Comparison of ENCODE assay signal across 26 cellular contexts in the genomic region with DNA sequence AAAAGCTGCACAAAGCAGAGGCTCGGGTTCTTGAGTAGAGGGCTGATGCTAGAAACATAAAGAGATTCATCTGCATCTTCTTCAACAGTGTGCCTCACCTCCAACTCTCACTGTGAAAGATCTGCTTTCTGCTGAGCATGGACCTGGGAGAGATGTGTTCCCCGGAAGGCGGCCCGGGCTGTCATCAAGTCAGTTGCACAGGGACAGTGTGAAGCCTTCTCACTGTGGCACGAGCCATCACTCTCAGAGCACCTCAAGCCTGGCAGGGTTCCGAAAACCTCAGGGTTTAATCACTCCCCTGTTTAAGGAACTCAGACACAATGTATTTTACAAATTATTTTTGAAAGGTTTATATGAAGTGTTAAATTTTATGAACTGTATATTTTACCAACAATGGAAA.
DNase-seq lines count a peak whose midpoint lies in the region; ATAC-seq and TF ChIP-seq lines count a peak whose summit lies in the region.
"Had no signal": no experiment of that assay in that cellular context is flagged by ENCODE, and none has a peak within 500 bp of the region (broad histone marks: within the 10 kb centered on the region; RNA-seq: fewer than 3 reads in every experiment).

No MANE protein-coding gene starts in this region.

- POLR2A ChIA-PET in activated CD4-positive, alpha-beta T cell treated with anti-CD3 and anti-CD28 coated beads, Interleukin-2, amount 10 ng/mL, durations not matched to agents 7 days and 5 days (lab: Charles Lee): no interaction called here
- POLR2A ChIA-PET in CD4-positive, alpha-beta T cell (lab: Charles Lee): interaction anchor here (1.8 kb wide), 1 partner anchor 176 kb away, joined by 5 read pairs; the partner anchor contains the start of gene BBIP1

- peaks cover 66% of the 10 kb centered on the region for H3K4me1 Mint-ChIP-seq in activated CD4-positive, alpha-beta T cell treated with anti-CD3 and anti-CD28 coated beads, Interleukin-2, amount 10 ng/mL, durations not matched to agents 7 days and 5 days
- H3K4me1 Mint-ChIP-seq in CD4-positive, alpha-beta T cell (ENCODE audit: low read depth): peaks cover 80% of the 10 kb centered on the region
- H3K4me1 Mint-ChIP-seq: mesothelial cell of epicardium had no signal

- H3K9me3 Mint-ChIP-seq in activated CD4-positive, alpha-beta T cell treated with anti-CD3 and anti-CD28 coated beads, Interleukin-2, amount 10 ng/mL, durations not matched to agents 7 days and 5 days: no peaks in the 10 kb centered on the region
- no peaks in the 10 kb centered on the region for H3K9me3 Mint-ChIP-seq in CD4-positive, alpha-beta T cell
- H3K9me3 Mint-ChIP-seq: activated T-helper 2 cell treated with anti-CD3 and anti-CD28 coated beads, Interferon-gamma antibody, Interleukin-2, Interleukin-4, amounts not matched to agents 10 μg/mL and 5 μg/mL and 100 μg/mL, durations not matched to agents 14 hours and 24 hours and 36 hours; mesothelial cell of epicardium; naive B cell had no signal

- H3K27ac Mint-ChIP-seq in activated CD4-positive, alpha-beta T cell treated with anti-CD3 and anti-CD28 coated beads, Interleukin-2, amount 10 ng/mL, durations not matched to agents 7 days and 5 days: peak overlapping the region; percentile 83
- peak overlapping the region; percentile 73 for H3K27ac Mint-ChIP-seq in CD4-positive, alpha-beta T cell
- H3K27ac Mint-ChIP-seq: activated T-helper 2 cell treated with anti-CD3 and anti-CD28 coated beads, Interferon-gamma antibody, Interleukin-2, Interleukin-4, amounts not matched to agents 10 μg/mL and 5 μg/mL and 100 μg/mL, durations not matched to agents 14 hours and 24 hours and 36 hours; mesothelial cell of epicardium had no signal

- no peaks in the 10 kb centered on the region for H3K27me3 ChIP-seq in CD4-positive, alpha-beta T cell (ENCODE audit: control insufficient read depth, insufficient read depth, low read length)
- no peaks in the 10 kb centered on the region for H3K27me3 ChIP-seq in heart right ventricle
- H3K27me3 ChIP-seq: body of pancreas, Peyer's patch, SJCRH30, stomach, tibial artery had no signal

- DNase-seq in activated CD4-positive, alpha-beta T cell treated with anti-CD3 and anti-CD28 coated beads, Interleukin-2, amount 10 ng/mL, durations not matched to agents 7 days and 5 days: no peak
- no peak for DNase-seq in activated CD4-positive, alpha-beta T cell treated with anti-CD3 and anti-CD28 coated beads, Interleukin-2, amount 50 U/mL, for 4 hours
- DNase-seq in CD4-positive, alpha-beta T cell: no peak
- DNase-seq in RPMI8226 (peak; percentile 35), heart right ventricle (peak; percentile 41 to 43), NCI-H187 treated with DMSO at 0.1 percent for 48 hours (lab: John Stamatoyannopoulos, UW) (no peak), foreskin melanocyte (no peak)
- DNase-seq: activated CD4-positive, CD25-positive, alpha-beta regulatory T cell treated with anti-CD3 and anti-CD28 coated beads, Interleukin-2, amount 50 U/mL, for 72 hours; body of pancreas; DMS53; GM23248; Kasumi-1; naive B cell; NCI-H146; NCI-H510A; NK-92 treated with Interleukin-12 subunit alpha and Interleukin-12 subunit beta, amount 100 ng/mL, for 24 hours; nucleus accumbens; Peyer's patch; psoas muscle; SJCRH30; stomach; tibial artery had no signal

- no peaks in the 10 kb centered on the region for H3K27me3 Mint-ChIP-seq in activated CD4-positive, alpha-beta T cell treated with anti-CD3 and anti-CD28 coated beads, Interleukin-2, amount 10 ng/mL, durations not matched to agents 7 days and 5 days
- H3K27me3 Mint-ChIP-seq in CD4-positive, alpha-beta T cell: no peaks in the 10 kb centered on the region

- WGBS in heart right ventricle, 2 donors: 48 to 64% methylated on average over 6 of the region's 6 CpGs

- no peak overlapping the region for H3K27ac ChIP-seq in CD4-positive, alpha-beta T cell (ENCODE audit: low read depth, low read length)
- H3K27ac ChIP-seq in heart right ventricle: peak overlapping the region in 8 of 10 donors; percentile 1 to 86 (median 47)
- H3K27ac ChIP-seq: body of pancreas, GM23248, HL-60, Peyer's patch, psoas muscle, SJCRH30, stomach, tibial artery had no signal

- peaks cover 15 to 100% (median 52%) of the 10 kb centered on the region in 9 donors for H3K4me1 ChIP-seq in heart right ventricle
- H3K4me1 ChIP-seq: Peyer's patch, SJCRH30 had no signal

- CTCF ChIA-PET in activated CD4-positive, alpha-beta T cell treated with anti-CD3 and anti-CD28 coated beads, Interleukin-2, amount 10 ng/mL, durations not matched to agents 7 days and 5 days (lab: Charles Lee): interaction anchor here (0.6 to 2.1 kb wide), 8 partner anchors 13 to 155 kb away, joined by 3 to 8 read pairs (median 3); no protein-coding TSS in a partner anchor
- CTCF ChIA-PET in CD4-positive, alpha-beta T cell (lab: Charles Lee): interaction anchor here (0.5 to 1.4 kb wide), 2 partner anchors 144 to 174 kb away, joined by 3 read pairs; no protein-coding TSS in a partner anchor

- intact Hi-C loops in CD4-positive, alpha-beta T cell (cut with DNase I, micrococcal nuclease): loop anchor here (5.0 to 10.0 kb wide), 7 partner anchors 128 to 852 kb away; no protein-coding TSS in a partner anchor
- intact Hi-C loops in heart right ventricle (cut with DNase I): loop anchor here in 2 of 10 donors (10.0 kb wide), 1 partner anchor 128 kb away; no protein-coding TSS in a partner anchor

- no peaks in the 10 kb centered on the region for H3K36me3 Mint-ChIP-seq in activated CD4-positive, alpha-beta T cell treated with anti-CD3 and anti-CD28 coated beads, Interleukin-2, amount 10 ng/mL, durations not matched to agents 7 days and 5 days (ENCODE audit: low read depth)
- H3K36me3 Mint-ChIP-seq in CD4-positive, alpha-beta T cell (ENCODE audit: low read depth): no peaks in the 10 kb centered on the region
- H3K36me3 Mint-ChIP-seq: mesothelial cell of epicardium, naive B cell had no signal

- TF ChIP-seq CTCF in CD4-positive, alpha-beta T cell (IDR thresholded peaks at IDR 0.05): no peak
- TF ChIP-seq CTCF in heart right ventricle (IDR thresholded peaks at IDR 0.05): no peak

- no peak overlapping the region for H3K4me3 ChIP-seq in heart right ventricle
- H3K4me3 ChIP-seq: body of pancreas, GM23248, Peyer's patch, psoas muscle, SJCRH30, stomach, tibial artery had no signal

- no peaks in the 10 kb centered on the region for H3K9me3 ChIP-seq in CD4-positive, alpha-beta T cell (ENCODE audit: control insufficient read depth, low read length)
- H3K9me3 ChIP-seq in heart right ventricle: no peaks in the 10 kb centered on the region
- H3K9me3 ChIP-seq: body of pancreas, Peyer's patch, psoas muscle, SJCRH30, stomach, tibial artery had no signal

- ATAC-seq in CD4-positive, alpha-beta T cell (ENCODE audit: poor library complexity): no peak
- ATAC-seq in heart right ventricle (peak in 6 of 8 donors; percentile 32 to 74 (median 44)), HG02973 (IDR thresholded peaks at IDR 0.05; ENCODE audit: unreplicated experiment) (no peak)
- ATAC-seq: body of pancreas had no signal

- no peaks in the 10 kb centered on the region for H3K36me3 ChIP-seq in heart right ventricle
- H3K36me3 ChIP-seq: Peyer's patch, SJCRH30, stomach, tibial artery had no signal

- peak overlapping the region; percentile 52 for H3K4me3 Mint-ChIP-seq in activated CD4-positive, alpha-beta T cell treated with anti-CD3 and anti-CD28 coated beads, Interleukin-2, amount 10 ng/mL, durations not matched to agents 7 days and 5 days
- H3K4me3 Mint-ChIP-seq in CD4-positive, alpha-beta T cell: peak overlapping the region; percentile 66
- H3K4me3 Mint-ChIP-seq: mesothelial cell of epicardium, naive B cell had no signal

Comparison
In these comparisons a context has a peak if more than half of its experiments do, and no peak if none do; other contexts are left out.
1. DNase-seq: peak in RPMI8226 (single experiment) and heart right ventricle (2 of 2); none in activated CD4-positive, alpha-beta T cell treated with anti-CD3 and anti-CD28 coated beads, Interleukin-2, amount 10 ng/mL, durations not matched to agents 7 days and 5 days (single experiment), activated CD4-positive, alpha-beta T cell treated with anti-CD3 and anti-CD28 coated beads, Interleukin-2, amount 50 U/mL, for 4 hours (0 of 2), CD4-positive, alpha-beta T cell (0 of 10), NCI-H187 treated with DMSO at 0.1 percent for 48 hours (single experiment) and foreskin melanocyte (single experiment).
2. ATAC-seq: peak in heart right ventricle (6 of 8); none in CD4-positive, alpha-beta T cell (single experiment) and HG02973 (single experiment).